In genomic region chrX:50403903-50404302, GRCh38 we compare ENCODE assay signal across 24 cellular contexts.
"Had no signal": no experiment of that assay in that cellular context is flagged by ENCODE, and none has a peak within 500 bp of the region (broad histone marks: within the 10 kb centered on the region; RNA-seq: fewer than 3 reads in every experiment).

No MANE protein-coding gene starts in this region.

- H3K27me3 ChIP-seq: esophagus squamous epithelium, right atrium auricular region, testis, tibial artery, upper lobe of left lung had no signal

- H3K4me3 ChIP-seq: coronary artery, esophagus squamous epithelium, heart right ventricle, lower lobe of right lung, prostate gland, right atrium auricular region, skin epidermis, spleen, testis, tibial artery, upper lobe of left lung had no signal

- DNase-seq: dermis blood vessel endothelial cell; effector memory CD4-positive, alpha-beta T cell; erythroblast; esophagus squamous epithelium; foreskin melanocyte; glutamatergic neuron; heart right ventricle; hippocampal formation; immature natural killer cell; left ventricle myocardium superior; lower lobe of right lung; nucleus accumbens; spleen; stimulated activated CD4-positive, alpha-beta T cell treated with anti-CD3 and anti-CD28 coated beads, Interleukin-4, amount 100 ng/mL, for 4 hours; stimulated activated naive CD8-positive, alpha-beta T cell treated with anti-CD3 and anti-CD28 coated beads, Interleukin-15, Interleukin-2, amounts not matched to agents 100 U/mL and 50 U/mL, for 24 hours; substantia nigra; testis; tibial artery; upper lobe of left lung had no signal

- H3K4me1 ChIP-seq: esophagus squamous epithelium, heart right ventricle, lower lobe of right lung, prostate gland, right atrium auricular region, spleen, testis, tibial artery, upper lobe of left lung had no signal

- H3K36me3 ChIP-seq: esophagus squamous epithelium, heart right ventricle, lower lobe of right lung, prostate gland, right atrium auricular region, spleen, tibial artery, upper lobe of left lung had no signal

- ATAC-seq: heart right ventricle; left ventricle myocardium superior; lower lobe of right lung; stimulated activated memory B cell treated with anti-CD40 and anti-IgM and Interleukin-4, amounts not matched to agents 10 μg/mL and 1 μg/mL and 100 μg/mL, for 72 hours; stimulated activated naive CD8-positive, alpha-beta T cell treated with anti-CD3 and anti-CD28 coated beads, Interleukin-15, Interleukin-2, amounts not matched to agents 100 U/mL and 50 U/mL, for 24 hours had no signal

- H3K27ac ChIP-seq: coronary artery, esophagus squamous epithelium, heart right ventricle, lower lobe of right lung, prostate gland, right atrium auricular region, skin epidermis, spleen, testis, tibial artery, upper lobe of left lung had no signal

- H3K9me3 ChIP-seq: esophagus squamous epithelium, lower lobe of right lung, prostate gland, testis had no signal
